Comparison of ENCODE assay signal across 15 cellular contexts in the genomic region with DNA sequence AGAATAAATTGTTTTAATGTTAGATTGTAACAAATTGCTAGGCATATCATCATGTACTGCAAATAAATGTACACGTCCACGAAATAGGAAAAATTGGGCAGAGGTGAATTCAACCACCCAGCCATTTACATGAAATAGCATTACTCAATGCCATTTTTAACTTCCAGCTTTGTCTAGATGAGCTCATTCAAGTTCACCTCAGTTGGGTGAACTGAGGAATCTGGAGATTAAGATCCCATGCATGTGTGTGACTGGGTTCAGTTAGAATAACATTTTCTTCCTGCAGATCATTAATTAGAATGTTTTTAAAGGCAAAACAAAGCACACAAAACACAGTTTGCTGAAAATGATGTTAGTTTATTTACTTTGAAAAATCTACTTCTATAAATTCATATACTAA.
A peak's percentile ranks its signal among the peaks of the same experiment; 100 is the strongest.
DNase-seq lines count a peak whose midpoint lies in the region; FAIRE-seq and TF ChIP-seq lines count a peak whose summit lies in the region.
"Had no signal": no experiment of that assay in that cellular context is flagged by ENCODE, and none has a peak within 500 bp of the region (broad histone marks: within the 10 kb centered on the region; RNA-seq: fewer than 3 reads in every experiment).

No MANE protein-coding gene starts in this region.

- DNase-seq in adipocyte (ENCODE audit: low read depth) = peak; percentile 42
- DNase-seq in kidney = no peak
- no peak for DNase-seq in mesenchymal stem cell
- no peak for DNase-seq in amygdala (lab: John Stamatoyannopoulos, UW)
- DNase-seq in activated naive CD4-positive, alpha-beta T cell treated with anti-CD3 and anti-CD28 coated beads, Interleukin-2, amount 10 ng/mL, durations not matched to agents 7 days and 5 days = no peak
- DNase-seq in stimulated activated naive CD4-positive, alpha-beta T cell (lab: John Stamatoyannopoulos, UW) = no peak
- DNase-seq in islet precursor cell = no peak
- DNase-seq: CD8-positive, alpha-beta T cell; COR-L47; GF-D8 had no signal

- H3K36me3 ChIP-seq in adipocyte (ENCODE audit: control insufficient read depth, insufficient read depth, low read length, severe bottlenecking) (no peaks in the 10 kb centered on the region), kidney (ENCODE audit: control insufficient read depth in 1 of 2, insufficient read depth in 2 of 2, low read length in 2 of 2) (no peaks in the 10 kb centered on the region), mesenchymal stem cell (ENCODE audit: control insufficient read depth in 1 of 2, insufficient read depth in 2 of 2, low read depth in 1 of 2, low read length in 2 of 2) (no peaks in the 10 kb centered on the region)
- H3K36me3 ChIP-seq: HAP-1 had no signal

- no peak overlapping the region for H2BK5ac ChIP-seq in mesenchymal stem cell (ENCODE audit: low read depth, low read length, poor library complexity, severe bottlenecking)

- no peak overlapping the region for H3K9ac ChIP-seq in adipocyte (ENCODE audit: low read length)
- no peak overlapping the region for H3K9ac ChIP-seq in kidney (ENCODE audit: low read length in 2 of 2)
- no peak overlapping the region for H3K9ac ChIP-seq in mesenchymal stem cell (ENCODE audit: low read length)

- no peak overlapping the region for H4K8ac ChIP-seq in mesenchymal stem cell (ENCODE audit: low read length)

- H3K36me3 Mint-ChIP-seq in activated naive CD4-positive, alpha-beta T cell treated with anti-CD3 and anti-CD28 coated beads, Interleukin-2, amount 10 ng/mL, durations not matched to agents 7 days and 5 days = no peaks in the 10 kb centered on the region
- H3K36me3 Mint-ChIP-seq: CD14-positive monocyte; CD8-positive, alpha-beta T cell had no signal

- TF ChIP-seq CTCF in kidney (IDR thresholded peaks at IDR 0.05; ENCODE audit: borderline replicate concordance, extremely low read depth, insufficient read depth) = no peak

- no peak overlapping the region for H3K14ac ChIP-seq in mesenchymal stem cell (ENCODE audit: low read length in 2 of 2)

- no peak overlapping the region for H3K4me3 Mint-ChIP-seq in activated naive CD4-positive, alpha-beta T cell treated with anti-CD3 and anti-CD28 coated beads, Interleukin-2, amount 10 ng/mL, durations not matched to agents 7 days and 5 days
- H3K4me3 Mint-ChIP-seq: CD14-positive monocyte; CD8-positive, alpha-beta T cell had no signal

- H3K18ac ChIP-seq in mesenchymal stem cell (ENCODE audit: low read depth in 1 of 2, low read length in 2 of 2) = no peak overlapping the region

- H4K91ac ChIP-seq in mesenchymal stem cell (ENCODE audit: low read length) = no peak overlapping the region

- no peak overlapping the region for H3K4ac ChIP-seq in mesenchymal stem cell (ENCODE audit: low read depth in 1 of 2, low read length in 2 of 2)

- peaks cover 3% of the 10 kb centered on the region for H3K27me3 ChIP-seq in adipocyte (replicated peaks; ENCODE audit: control insufficient read depth, insufficient read depth, low read length)
- peaks cover 0 to 16% of the 10 kb centered on the region in 2 experiments for H3K27me3 ChIP-seq in mesenchymal stem cell (ENCODE audit: control insufficient read depth in 1 of 2, insufficient read depth in 1 of 2, low read length in 2 of 2)

- peak overlapping the region; percentile 55 to 71 for H3K27ac ChIP-seq in kidney (ENCODE audit: low read depth in 2 of 2, low read length in 2 of 2)
- peak overlapping the region; percentile 49 for H3K27ac ChIP-seq in mesenchymal stem cell (ENCODE audit: low read length, poor library complexity, severe bottlenecking)
- H3K27ac ChIP-seq: A549 had no signal

- H2BK15ac ChIP-seq in mesenchymal stem cell (ENCODE audit: low read depth, poor library complexity, severe bottlenecking) = no peak overlapping the region

- no peaks in the 10 kb centered on the region for H3K4me1 Mint-ChIP-seq in activated naive CD4-positive, alpha-beta T cell treated with anti-CD3 and anti-CD28 coated beads, Interleukin-2, amount 10 ng/mL, durations not matched to agents 7 days and 5 days

- H3K9me3 Mint-ChIP-seq in activated naive CD4-positive, alpha-beta T cell treated with anti-CD3 and anti-CD28 coated beads, Interleukin-2, amount 10 ng/mL, durations not matched to agents 7 days and 5 days = no peaks in the 10 kb centered on the region
- H3K9me3 Mint-ChIP-seq: CD14-positive monocyte had no signal

- H3K4me3 ChIP-seq in adipocyte (ENCODE audit: low read length) = no peak overlapping the region
- H3K4me3 ChIP-seq in kidney (ENCODE audit: low read length in 2 of 2) = no peak overlapping the region
- H3K4me3 ChIP-seq in mesenchymal stem cell (ENCODE audit: insufficient read depth in 1 of 2, low read depth in 1 of 2, low read length in 2 of 2) = no peak overlapping the region
- H3K4me3 ChIP-seq: A549, HAP-1 had no signal

- H3K4me1 ChIP-seq in adipocyte (ENCODE audit: control insufficient read depth, insufficient read depth, low read length) (no peaks in the 10 kb centered on the region), kidney (ENCODE audit: control insufficient read depth in 1 of 2, insufficient read depth in 1 of 2, low read depth in 1 of 2, low read length in 2 of 2) (peaks cover 2 to 9% of the 10 kb centered on the region in 2 donors), mesenchymal stem cell (ENCODE audit: control insufficient read depth, insufficient read depth, low read depth, low read length) (peaks cover 3% of the 10 kb centered on the region)
- H3K4me1 ChIP-seq: A549 had no signal

- CTCF ChIA-PET in activated naive CD4-positive, alpha-beta T cell treated with anti-CD3 and anti-CD28 coated beads, Interleukin-2, amount 10 ng/mL, durations not matched to agents 7 days and 5 days (lab: Charles Lee) = interaction anchor here (1.5 kb wide), 1 partner anchor 20 kb away, joined by 3 read pairs; no protein-coding TSS in a partner anchor

- intact Hi-C loops in kidney (cut with DNase I) = no loop called here

- FAIRE-seq in kidney (lab: Jason Lieb, UNC) = no peak
- FAIRE-seq: A549, H1, HTR-8/SVneo had no signal

- no peak overlapping the region for H2AK5ac ChIP-seq in mesenchymal stem cell (ENCODE audit: low read length, severe bottlenecking)

- H3K27ac Mint-ChIP-seq in activated naive CD4-positive, alpha-beta T cell treated with anti-CD3 and anti-CD28 coated beads, Interleukin-2, amount 10 ng/mL, durations not matched to agents 7 days and 5 days = no peak overlapping the region
- H3K27ac Mint-ChIP-seq: CD14-positive monocyte; CD8-positive, alpha-beta T cell had no signal

- H2AFZ ChIP-seq in mesenchymal stem cell (ENCODE audit: low read depth, low read length) = no peak overlapping the region

- no peaks in the 10 kb centered on the region for H3K79me1 ChIP-seq in mesenchymal stem cell (replicated peaks; ENCODE audit: low read length, poor library complexity, severe bottlenecking)

- no peak overlapping the region for H2BK12ac ChIP-seq in mesenchymal stem cell (ENCODE audit: low read length in 2 of 2)

- H3K23ac ChIP-seq in mesenchymal stem cell (ENCODE audit: low read length in 2 of 2) = no peak overlapping the region

- WGBS in mesenchymal stem cell = no CpG with 5 or more reads among the region's 2 CpGs

- no peaks in the 10 kb centered on the region for H3K27me3 Mint-ChIP-seq in activated naive CD4-positive, alpha-beta T cell treated with anti-CD3 and anti-CD28 coated beads, Interleukin-2, amount 10 ng/mL, durations not matched to agents 7 days and 5 days

- H3K9me3 ChIP-seq in adipocyte (ENCODE audit: control insufficient read depth, low read length) (no peaks in the 10 kb centered on the region), kidney (ENCODE audit: control insufficient read depth in 1 of 2, low read length in 2 of 2) (no peaks in the 10 kb centered on the region), mesenchymal stem cell (ENCODE audit: control insufficient read depth, low read length) (no peaks in the 10 kb centered on the region)
- H3K9me3 ChIP-seq: A549, HAP-1 had no signal

- no peak overlapping the region for H2BK120ac ChIP-seq in mesenchymal stem cell (ENCODE audit: low read depth, low read length)

- H3K4me2 ChIP-seq in mesenchymal stem cell (ENCODE audit: low read length, poor library complexity, severe bottlenecking) = no peak overlapping the region
- H3K4me2 ChIP-seq: A549 had no signal
